In genomic region chr3:177111541-177111949, GRCh38 we compare ENCODE assay signal across 12 cellular contexts.
A peak's percentile ranks its signal among the peaks of the same experiment; 100 is the strongest.
DNase-seq lines count a peak whose midpoint lies in the region; ATAC-seq and TF ChIP-seq lines count a peak whose summit lies in the region.
"Had no signal": no experiment of that assay in that cellular context is flagged by ENCODE, and none has a peak within 500 bp of the region (broad histone marks: within the 10 kb centered on the region; RNA-seq: fewer than 3 reads in every experiment).

No MANE protein-coding gene starts in this region.

- TF ChIP-seq CTCF in prostate gland (IDR thresholded peaks at IDR 0.05), result no peak

- peaks cover 79% of the 10 kb centered on the region for H3K4me1 Mint-ChIP-seq in activated naive CD4-positive, alpha-beta T cell treated with anti-CD3 and anti-CD28 coated beads, Interleukin-2, amount 50 U/mL, for 24 hours
- peaks cover 74% of the 10 kb centered on the region for H3K4me1 Mint-ChIP-seq in activated naive CD8-positive, alpha-beta T cell (ENCODE audit: low read depth)

- H3K4me1 ChIP-seq in thymus (ENCODE audit: control insufficient read depth, insufficient read depth, low read length) (peaks cover 18% of the 10 kb centered on the region), prostate gland (replicated peaks) (peaks cover 14% of the 10 kb centered on the region)

- H3K27ac ChIP-seq in thymus (ENCODE audit: low read depth) (peak overlapping the region; percentile 85), prostate gland (no peak overlapping the region)

- peaks cover 10% of the 10 kb centered on the region for H3K36me3 Mint-ChIP-seq in activated naive CD4-positive, alpha-beta T cell treated with anti-CD3 and anti-CD28 coated beads, Interleukin-2, amount 50 U/mL, for 24 hours
- H3K36me3 Mint-ChIP-seq in activated naive CD8-positive, alpha-beta T cell, result peaks cover 7% of the 10 kb centered on the region
- H3K36me3 Mint-ChIP-seq: stimulated activated effector memory CD8-positive, alpha-beta T cell treated with anti-CD3 and anti-CD28 coated beads, Interleukin-12 subunit alpha, Interleukin-12 subunit beta, amount 100 ng/mL, for 72 hours had no signal

- no peak overlapping the region for H3K4me3 ChIP-seq in thymus (ENCODE audit: low read length)
- no peak overlapping the region for H3K4me3 ChIP-seq in prostate gland
- H3K4me3 ChIP-seq: spleen had no signal

- no peak for TF ChIP-seq POLR2A in prostate gland (IDR thresholded peaks at IDR 0.05)

- H3K9me3 ChIP-seq in thymus (ENCODE audit: control insufficient read depth) (no peaks in the 10 kb centered on the region), prostate gland (no peaks in the 10 kb centered on the region)
- H3K9me3 ChIP-seq: spleen had no signal

- H3K27me3 ChIP-seq in thymus (ENCODE audit: control insufficient read depth, insufficient read depth), result no peaks in the 10 kb centered on the region
- H3K27me3 ChIP-seq in prostate gland (replicated peaks; ENCODE audit: insufficient read depth), result no peaks in the 10 kb centered on the region
- H3K27me3 ChIP-seq: spleen had no signal

- WGBS in thymus, result 87% methylated on average over 4 of the region's 4 CpGs
- WGBS in prostate gland, result 89% methylated on average over 4 of the region's 4 CpGs

- peak overlapping the region; percentile 51 for H3K27ac Mint-ChIP-seq in activated naive CD4-positive, alpha-beta T cell treated with anti-CD3 and anti-CD28 coated beads, Interleukin-2, amount 50 U/mL, for 24 hours
- peak overlapping the region; percentile 88 for H3K27ac Mint-ChIP-seq in activated naive CD8-positive, alpha-beta T cell
- H3K27ac Mint-ChIP-seq: stimulated activated effector memory CD8-positive, alpha-beta T cell treated with anti-CD3 and anti-CD28 coated beads, Interleukin-12 subunit alpha, Interleukin-12 subunit beta, amount 100 ng/mL, for 72 hours had no signal

- H3K36me3 ChIP-seq in thymus (ENCODE audit: control insufficient read depth, insufficient read depth) (no peaks in the 10 kb centered on the region), prostate gland (no peaks in the 10 kb centered on the region)
- H3K36me3 ChIP-seq: spleen had no signal

- H3K9me3 Mint-ChIP-seq in activated naive CD4-positive, alpha-beta T cell treated with anti-CD3 and anti-CD28 coated beads, Interleukin-2, amount 50 U/mL, for 24 hours, result peaks cover 4% of the 10 kb centered on the region
- peaks cover 3% of the 10 kb centered on the region for H3K9me3 Mint-ChIP-seq in activated naive CD8-positive, alpha-beta T cell (ENCODE audit: low read depth)

- peak; percentile 49 for ATAC-seq in HG03175 (IDR thresholded peaks at IDR 0.05; ENCODE audit: unreplicated experiment)
- ATAC-seq: stimulated activated effector memory CD8-positive, alpha-beta T cell treated with anti-CD3 and anti-CD28 coated beads, Interleukin-12 subunit alpha, Interleukin-12 subunit beta, amount 100 ng/mL, for 72 hours had no signal

- intact Hi-C loops in prostate gland (cut with DNase I), result no loop called here

- no peaks in the 10 kb centered on the region for H3K27me3 Mint-ChIP-seq in activated naive CD4-positive, alpha-beta T cell treated with anti-CD3 and anti-CD28 coated beads, Interleukin-2, amount 50 U/mL, for 24 hours
- no peaks in the 10 kb centered on the region for H3K27me3 Mint-ChIP-seq in activated naive CD8-positive, alpha-beta T cell

- no peak overlapping the region for H3K4me3 Mint-ChIP-seq in activated naive CD4-positive, alpha-beta T cell treated with anti-CD3 and anti-CD28 coated beads, Interleukin-2, amount 50 U/mL, for 24 hours
- H3K4me3 Mint-ChIP-seq in activated naive CD8-positive, alpha-beta T cell, result no peak overlapping the region
- H3K4me3 Mint-ChIP-seq: stimulated activated effector memory CD8-positive, alpha-beta T cell treated with anti-CD3 and anti-CD28 coated beads, Interleukin-12 subunit alpha, Interleukin-12 subunit beta, amount 100 ng/mL, for 72 hours had no signal

- DNase-seq in activated naive CD4-positive, alpha-beta T cell treated with Interleukin-2 at 50 U/mL for 16 hours, result no peak
- DNase-seq in prostate gland (ENCODE audit: low spot score) (no peak), NCI-H187 treated with DMSO at 0.1 percent for 48 hours (lab: John Stamatoyannopoulos, UW) (no peak)
- DNase-seq in activated CD4-positive, alpha-beta T cell treated with anti-CD3 and anti-CD28 coated beads for 4 hours, result no peak
- DNase-seq: activated CD4-positive, CD25-positive, alpha-beta regulatory T cell treated with anti-CD3 and anti-CD28 coated beads, Interleukin-2, amount 50 U/mL, for 72 hours; effector CD8-positive, alpha-beta T cell; spleen had no signal
